In genomic region chr5:100623719-100624118, GRCh38 we compare ENCODE assay signal across 8 cellular contexts.
DNase-seq lines count a peak whose midpoint lies in the region; ATAC-seq and TF ChIP-seq lines count a peak whose summit lies in the region.

No MANE protein-coding gene starts in this region.

- no peaks in the 10 kb centered on the region for H4K20me1 ChIP-seq in mammary epithelial cell (ENCODE audit: insufficient read depth, low read length)

- no peaks in the 10 kb centered on the region for H3K4me1 Mint-ChIP-seq in progenitor cell of endocrine pancreas (ENCODE audit: low read depth)

- H3K4me1 ChIP-seq in heart left ventricle (no peaks in the 10 kb centered on the region), right cardiac atrium (ENCODE audit: control insufficient read depth, insufficient read depth, low read length) (no peaks in the 10 kb centered on the region), mammary epithelial cell (ENCODE audit: insufficient read depth, low read length) (no peaks in the 10 kb centered on the region)

- WGBS in heart left ventricle, 4 donors: 13 to 28% (median 26%) methylated on average over 2 of the region's 2 CpGs
- WGBS in right cardiac atrium: 18% methylated on average over 2 of the region's 2 CpGs
- WGBS in mammary epithelial cell (ENCODE audit: low coverage, missing lambda C conversion rate): 0% methylated on average over 2 of the region's 2 CpGs

- dilution Hi-C loops in mammary epithelial cell (cut with HindIII; ENCODE audit: low sequenced_read_pairs): no loop called here

- BruUV-seq in mammary epithelial cell (replicated peaks; lab: Mats Ljungman, UMichigan): no TSS peak

- TF ChIP-seq CTCF in heart left ventricle (IDR thresholded peaks at IDR 0.05): peak; percentile 18 to 68 (median 47)
- peak; percentile 44 to 68 for TF ChIP-seq CTCF in mammary epithelial cell (conservative IDR thresholded peaks at IDR 0.05 in 1 of 2, IDR thresholded peaks at IDR 0.05 in 1 of 2; ENCODE audit: extremely low read depth in 1 of 2, insufficient read depth in 1 of 2, low read depth in 1 of 2, low read length in 2 of 2)
- TF ChIP-seq CTCF in progenitor cell of endocrine pancreas (IDR thresholded peaks at IDR 0.05; ENCODE audit: unreplicated experiment): peak; percentile 44

- H3K9me3 ChIP-seq in heart left ventricle (no peaks in the 10 kb centered on the region), right cardiac atrium (ENCODE audit: control insufficient read depth, low read length) (no peaks in the 10 kb centered on the region), mammary epithelial cell (replicated peaks; ENCODE audit: insufficient read depth, low read length) (no peaks in the 10 kb centered on the region)

- intact Hi-C loops in heart left ventricle (cut with DNase I) (loop anchor here in 5 of 10 donors (10.0 kb wide), 4 partner anchors 281 to 771 kb away; partner anchors contain the start of gene ST8SIA4 (in 1 of the 5)), right cardiac atrium (cut with DNase I) (no loop called here), mammary epithelial cell (cut with micrococcal nuclease) (loop anchor here (1.0 to 5.0 kb wide), 3 partner anchors 144 to 767 kb away; partner anchors contain the start of gene ST8SIA4)

- H3K36me3 Mint-ChIP-seq in progenitor cell of endocrine pancreas (ENCODE audit: insufficient read depth): no peaks in the 10 kb centered on the region

- H3K79me2 ChIP-seq in mammary epithelial cell (ENCODE audit: insufficient read depth, low read length): no peaks in the 10 kb centered on the region

- no peak overlapping the region for H3K4me3 Mint-ChIP-seq in progenitor cell of endocrine pancreas (ENCODE audit: low read depth)

- no peak for TF ChIP-seq POLR2A in heart left ventricle (IDR thresholded peaks at IDR 0.05)

- no peak overlapping the region for H3K27ac ChIP-seq in heart left ventricle
- no peak overlapping the region for H3K27ac ChIP-seq in right cardiac atrium (ENCODE audit: low read length)
- H3K27ac ChIP-seq in mammary epithelial cell (ENCODE audit: insufficient read depth, low read depth, low read length): no peak overlapping the region

- H3K27ac Mint-ChIP-seq in progenitor cell of endocrine pancreas: no peak overlapping the region

- no peak overlapping the region for H3K4me2 ChIP-seq in mammary epithelial cell (ENCODE audit: insufficient read depth, low read depth, low read length)

- no peak overlapping the region for H3K9ac ChIP-seq in mammary epithelial cell (ENCODE audit: insufficient read depth, low read length)

- H3K27me3 Mint-ChIP-seq in progenitor cell of endocrine pancreas: no peaks in the 10 kb centered on the region

- CTCF ChIA-PET in mammary epithelial cell (lab: Charles Lee; ENCODE audit: low non-redundant PET): no interaction called here

- H3K27me3 ChIP-seq in heart left ventricle (no peaks in the 10 kb centered on the region), right cardiac atrium (ENCODE audit: control insufficient read depth, insufficient read depth) (no peaks in the 10 kb centered on the region), mammary epithelial cell (ENCODE audit: insufficient read depth, low read length) (no peaks in the 10 kb centered on the region)

- H3K4me3 ChIP-seq in heart left ventricle (no peak overlapping the region), right cardiac atrium (ENCODE audit: low read length) (no peak overlapping the region), mammary epithelial cell (replicated peaks in 1 of 3; ENCODE audit: insufficient read depth in 1 of 3, low read depth in 2 of 3, low read length in 3 of 3) (no peak overlapping the region)

- in situ Hi-C loops in mammary epithelial cell (cut with MboI; ENCODE audit: low sequenced_read_pairs in 2 of 2): loop anchor here in 1 of 2 donors (25.0 kb wide), 1 partner anchor 764 kb away; no protein-coding TSS in a partner anchor

- H3K36me3 ChIP-seq in heart left ventricle (no peaks in the 10 kb centered on the region), mammary epithelial cell (ENCODE audit: insufficient read depth, low read length) (no peaks in the 10 kb centered on the region)

- no peak overlapping the region for H2AFZ ChIP-seq in mammary epithelial cell (ENCODE audit: low read depth, low read length)

- no peaks in the 10 kb centered on the region for H3K9me3 Mint-ChIP-seq in progenitor cell of endocrine pancreas (ENCODE audit: low read depth)

- DNase-seq in heart left ventricle: no peak
- no peak for DNase-seq in right cardiac atrium
- peak; percentile 28 for DNase-seq in NCI-H1694 treated with DMSO at 0.1 percent for 48 hours (lab: John Stamatoyannopoulos, UW)
- peak; percentile 24 for DNase-seq in mammary epithelial cell
- no peak for DNase-seq in progenitor cell of endocrine pancreas (ENCODE audit: low spot score, unreplicated experiment)
- no peak for DNase-seq in NCI-H2227 treated with DMSO at 0.1 percent for 48 hours (lab: John Stamatoyannopoulos, UW)
- DNase-seq in HuH-7 (ENCODE audit: low spot score): no peak

- ATAC-seq in heart left ventricle: no peak
- ATAC-seq in right cardiac atrium: no peak
- peak; percentile 86 for ATAC-seq in HG02610 (IDR thresholded peaks at IDR 0.05; ENCODE audit: unreplicated experiment)

Comparison
In these comparisons a context has a peak if more than half of its experiments do, and no peak if none do; other contexts are left out.
1. DNase-seq: peak in NCI-H1694 treated with DMSO at 0.1 percent for 48 hours (single experiment) and mammary epithelial cell (single experiment); none in heart left ventricle (0 of 5), right cardiac atrium (0 of 3), progenitor cell of endocrine pancreas (single experiment), NCI-H2227 treated with DMSO at 0.1 percent for 48 hours (single experiment) and HuH-7 (single experiment).
2. Peak in every context shown above with its lines, with median percentiles within 50 percentile points of each other: CTCF ChIP-seq.